Comparison of ENCODE assay signal across 1 cellular context in genomic region chr9:137273616-137274320, GRCh38.
TF ChIP-seq lines count a peak whose summit lies in the region.

No MANE protein-coding gene starts in this region.

TF ChIP-seq in GM23338, 12 proteins besides CTCF, POLR2A, EP300 and RAD21:
- TF ChIP-seq ZNF331 (CRISPR knock-in tag; IDR thresholded peaks at IDR 0.05; ENCODE audit: low read depth) (no peak), ZNF114 (CRISPR knock-in tag; IDR thresholded peaks at IDR 0.05) (no peak), ETS1 (IDR thresholded peaks at IDR 0.05) (no peak), REST (IDR thresholded peaks at IDR 0.05; ENCODE audit: unreplicated experiment) (no peak), EZH2 (IDR thresholded peaks at IDR 0.05; ENCODE audit: low read depth, unreplicated experiment) (no peak), ZNF462 (CRISPR knock-in tag; IDR thresholded peaks at IDR 0.05) (no peak), CREB1 (CRISPR knock-in tag; IDR thresholded peaks at IDR 0.05; ENCODE audit: low read depth) (no peak), JUNB (IDR thresholded peaks at IDR 0.05; ENCODE audit: unreplicated experiment) (no peak), EZH2phosphoT487 (IDR thresholded peaks at IDR 0.05; ENCODE audit: unreplicated experiment) (no peak), NANOG (IDR thresholded peaks at IDR 0.05; ENCODE audit: borderline replicate concordance) (no peak), POLR2AphosphoS5 (IDR thresholded peaks at IDR 0.05; ENCODE audit: low read depth) (no peak)
